ENCODE assay signal across 14 cellular contexts in the genomic region with DNA sequence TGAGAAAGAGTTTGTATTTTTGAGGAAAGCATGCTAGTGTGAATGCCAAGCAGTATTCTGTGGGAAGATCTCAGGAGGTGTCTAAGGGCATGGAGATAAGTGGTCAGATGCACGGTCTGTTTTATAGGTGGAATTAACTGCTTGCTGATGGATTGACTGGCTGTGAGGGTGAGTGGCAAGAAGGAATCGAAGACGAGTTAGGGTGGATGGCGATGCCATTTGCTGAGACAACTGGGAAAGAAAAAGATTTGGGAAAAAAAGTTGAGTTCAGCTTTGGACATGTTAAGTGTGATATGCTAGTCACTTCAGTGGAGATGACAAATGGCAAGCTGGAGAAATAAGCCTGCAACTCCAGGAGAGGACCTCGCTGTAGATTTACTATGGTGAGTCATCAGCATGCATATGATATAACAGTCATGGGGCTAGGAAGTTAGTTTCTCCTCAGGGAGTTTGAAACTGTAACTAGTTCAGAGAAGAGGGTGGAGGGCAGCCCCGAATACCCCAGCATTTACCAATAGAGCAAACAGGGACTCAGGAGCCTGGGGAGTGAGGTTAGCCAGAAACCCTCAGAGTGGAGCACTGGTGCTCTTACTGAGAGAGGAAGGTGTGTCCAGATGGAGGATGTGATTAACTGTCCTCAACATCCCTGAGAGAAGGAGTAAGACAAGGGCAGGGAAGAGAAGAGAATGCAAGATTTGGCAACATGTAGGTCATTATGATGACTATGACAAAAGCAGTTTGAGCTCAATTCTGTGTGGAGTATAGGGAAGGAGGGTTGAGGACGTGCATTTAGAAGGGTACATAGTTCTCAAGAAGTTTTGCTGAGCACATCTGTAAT. TPM values are rescaled to one million over a fixed set of nuclear protein-coding genes. Genes with fewer than 3 reads are reported as not detected.
A peak's percentile ranks its signal among the peaks of the same experiment; 100 is the strongest.
DNase-seq lines count a peak whose midpoint lies in the region; ATAC-seq, FAIRE-seq and TF ChIP-seq lines count a peak whose summit lies in the region.
"Had no signal": no experiment of that assay in that cellular context is flagged by ENCODE, and none has a peak within 500 bp of the region (broad histone marks: within the 10 kb centered on the region; RNA-seq: fewer than 3 reads in every experiment).

No MANE protein-coding gene starts in this region.

- TF ChIP-seq CTCF in K562 (IDR thresholded peaks at IDR 0.05 in 2 of 3, conservative IDR thresholded peaks at IDR 0.05 in 1 of 3; ENCODE audit: insufficient read depth in 2 of 3, low read depth in 1 of 3, low read length in 3 of 3), result no peak

- WGBS in K562 (ENCODE audit: insufficient coverage, low coverage, missing lambda C conversion rate), result 23% methylated on average over 7 of the region's 7 CpGs
- WGBS in trophoblast cell (ENCODE audit: extremely low coverage, insufficient coverage, insufficient read length), result no CpG with 5 or more reads among the region's 7 CpGs

- peaks cover 3% of the 10 kb centered on the region for H3K9me1 ChIP-seq in K562 (ENCODE audit: control insufficient read depth, insufficient read depth, low read length)

- peaks cover 30% of the 10 kb centered on the region for H3K79me2 ChIP-seq in K562 (ENCODE audit: control insufficient read depth, insufficient read depth, low read length)
- peaks cover 9% of the 10 kb centered on the region for H3K79me2 ChIP-seq in trophoblast cell (ENCODE audit: control insufficient read depth, insufficient read depth, low read length, poor library complexity)
- H3K79me2 ChIP-seq: parathyroid adenoma had no signal

- H3K36me3 ChIP-seq in K562 (ENCODE audit: control insufficient read depth, insufficient read depth, low read length) (peaks cover 3% of the 10 kb centered on the region; the same call in 1 of the 3 replicates), trophoblast cell (ENCODE audit: control insufficient read depth in 1 of 2, insufficient read depth in 2 of 2, low read length in 2 of 2) (no peaks in the 10 kb centered on the region)
- H3K36me3 ChIP-seq: tibial nerve had no signal

- H3K4me3 ChIP-seq in K562 (no peak overlapping the region), trophoblast cell (ENCODE audit: low read depth, low read length) (no peak overlapping the region)
- H3K4me3 ChIP-seq: tibial nerve had no signal

- no peak overlapping the region for H3K23ac ChIP-seq in trophoblast cell (ENCODE audit: low read length)

- in situ Hi-C loops in K562 (cut with MboI), result no loop called here

- H3K18ac ChIP-seq in trophoblast cell (ENCODE audit: low read length), result no peak overlapping the region

- no peaks in the 10 kb centered on the region for H3K9me3 ChIP-seq in K562 (replicated peaks; ENCODE audit: control insufficient read depth, insufficient read depth, low read depth, low read length)
- no peaks in the 10 kb centered on the region for H3K9me3 ChIP-seq in trophoblast cell (ENCODE audit: insufficient read depth, low read depth, low read length)
- H3K9me3 ChIP-seq: tibial nerve had no signal

- DNase-seq in SKM-1 treated with dmso at 0.1 percent for 144 hours (lab: John Stamatoyannopoulos, UW; ENCODE audit: unreplicated experiment) (peak; percentile 31), SKM-1 (lab: John Stamatoyannopoulos, UW; ENCODE audit: unreplicated experiment) (no peak), MV-4-11 (lab: John Stamatoyannopoulos, UW) (peak; percentile 69), K562 (ENCODE audit: extremely low read depth in 1 of 4, low spot score in 3 of 4) (peak; percentile 27 to 62 (median 44)), trophoblast cell (peak; percentile 30 to 79), NCI-H526 (lab: John Stamatoyannopoulos, UW) (no peak), NCI-H774 (lab: John Stamatoyannopoulos, UW) (no peak)
- DNase-seq: activated CD4-positive, alpha-beta T cell treated with anti-CD3 and anti-CD28 coated beads for 1 hour; kidney glomerular epithelial cell; MM.1S had no signal

- H3K79me1 ChIP-seq in trophoblast cell (ENCODE audit: low read length), result peaks cover 11% of the 10 kb centered on the region

- H2AK5ac ChIP-seq in trophoblast cell (ENCODE audit: low read length), result no peak overlapping the region

- no peak overlapping the region for H2BK120ac ChIP-seq in trophoblast cell (ENCODE audit: insufficient read depth, low read length, poor library complexity)

- H3K14ac ChIP-seq in trophoblast cell (ENCODE audit: low read length), result no peak overlapping the region

- peak; percentile 69 for TF ChIP-seq EP300 in K562 (IDR thresholded peaks at IDR 0.05; ENCODE audit: low read length)

- peak overlapping the region; percentile 74 for H3K4me2 ChIP-seq in K562 (ENCODE audit: insufficient read depth, low read length)
- H3K4me2 ChIP-seq in trophoblast cell (ENCODE audit: low read length), result no peak overlapping the region

- no TSS peak for BruUV-seq in K562 (replicated peaks; lab: Mats Ljungman, UMichigan)

- intact Hi-C loops in K562 (cut with micrococcal nuclease), result no loop called here

- TF ChIP-seq POLR2A in K562 (conservative IDR thresholded peaks at IDR 0.05), result no peak

- no peak overlapping the region for H3K4ac ChIP-seq in trophoblast cell (ENCODE audit: low read depth, low read length)

- H3K27me3 ChIP-seq in K562 (ENCODE audit: control insufficient read depth in 2 of 2, insufficient read depth in 2 of 2, low read length in 2 of 2) (peaks cover 5 to 11% of the 10 kb centered on the region in 2 experiments; a peak in 3 of 5 replicates), trophoblast cell (ENCODE audit: insufficient read depth, low read length) (no peaks in the 10 kb centered on the region)

- no peak overlapping the region for H4K8ac ChIP-seq in trophoblast cell (ENCODE audit: low read depth, low read length)

- CTCF ChIA-PET in K562 (lab: Yijun Ruan, JAX; ENCODE audit: low intra/inter-chr PET ratio), result interaction anchor here (1.0 kb wide), 1 partner anchor 11 kb away, joined by 3 read pairs; no protein-coding TSS in a partner anchor

- no peak overlapping the region for H4K91ac ChIP-seq in trophoblast cell (ENCODE audit: low read depth, low read length)

- H2AFZ ChIP-seq in K562 (ENCODE audit: low read depth, low read length), result peak overlapping the region; percentile 65
- no peak overlapping the region for H2AFZ ChIP-seq in trophoblast cell (ENCODE audit: insufficient read depth, low read length, poor library complexity)
- H2AFZ ChIP-seq: parathyroid adenoma had no signal

- H2BK12ac ChIP-seq in trophoblast cell (ENCODE audit: low read length), result no peak overlapping the region

- 0 out of 4 replicates have a peak, but pooled peaks of 1 of the 2 experiments have one; percentile 12 for TF ChIP-seq RAD21 in K562 (CRISPR knock-in tag; conservative IDR thresholded peaks at IDR 0.05 in 1 of 2, IDR thresholded peaks at IDR 0.05 in 1 of 2)

- no peak for ATAC-seq in K562
- ATAC-seq in HG02610 (IDR thresholded peaks at IDR 0.05; ENCODE audit: unreplicated experiment), result no peak

- no peak overlapping the region for H2BK5ac ChIP-seq in trophoblast cell (ENCODE audit: low read depth, low read length, poor library complexity)

- no peak overlapping the region for H4K12ac ChIP-seq in trophoblast cell (ENCODE audit: low read depth, low read length)

- peak; percentile 79 for FAIRE-seq in K562 (lab: Jason Lieb, UNC)
- FAIRE-seq: A204.1 had no signal

- peaks cover 14% of the 10 kb centered on the region for H4K20me1 ChIP-seq in K562 (replicated peaks; ENCODE audit: control insufficient read depth, insufficient read depth, low read length)

- POLR2A ChIA-PET in K562 (lab: Yijun Ruan, JAX), result interaction anchor here (0.7 to 2.2 kb wide), 3 partner anchors 8 to 22 kb away, joined by 3 to 5 read pairs (median 4); no protein-coding TSS in a partner anchor

- H3K9ac ChIP-seq in K562 (ENCODE audit: insufficient read depth in 1 of 2, low read depth in 2 of 2, low read length in 2 of 2) (peak overlapping the region in 1 of 2 experiments; percentile 28; a peak in 1 of 4 replicates), trophoblast cell (ENCODE audit: low read length) (no peak overlapping the region)
- H3K9ac ChIP-seq: parathyroid adenoma had no signal

- peaks cover 19 to 35% of the 10 kb centered on the region in 2 experiments; a peak in 4 of 5 replicates for H3K4me1 ChIP-seq in K562 (replicated peaks in 1 of 2; ENCODE audit: control insufficient read depth in 2 of 2, insufficient read depth in 2 of 2, low read length in 2 of 2)
- H3K4me1 ChIP-seq in trophoblast cell (ENCODE audit: control insufficient read depth in 1 of 2, insufficient read depth in 2 of 2, low read length in 2 of 2), result peaks cover 2 to 13% of the 10 kb centered on the region in 2 experiments
- H3K4me1 ChIP-seq: parathyroid adenoma had no signal

- peak overlapping the region; percentile 75; the same call in 2 of the 3 replicates for H3K27ac ChIP-seq in K562 (ENCODE audit: extremely low read depth, low read depth, low read length)
- no peak overlapping the region for H3K27ac ChIP-seq in trophoblast cell (ENCODE audit: low read depth, low read length)
- H3K27ac ChIP-seq: parathyroid adenoma, tibial nerve had no signal

TF ChIP-seq in K562, 482 proteins besides CTCF, POLR2A, EP300 and RAD21 (continues in another document):
- TF ChIP-seq, protein P1, sequence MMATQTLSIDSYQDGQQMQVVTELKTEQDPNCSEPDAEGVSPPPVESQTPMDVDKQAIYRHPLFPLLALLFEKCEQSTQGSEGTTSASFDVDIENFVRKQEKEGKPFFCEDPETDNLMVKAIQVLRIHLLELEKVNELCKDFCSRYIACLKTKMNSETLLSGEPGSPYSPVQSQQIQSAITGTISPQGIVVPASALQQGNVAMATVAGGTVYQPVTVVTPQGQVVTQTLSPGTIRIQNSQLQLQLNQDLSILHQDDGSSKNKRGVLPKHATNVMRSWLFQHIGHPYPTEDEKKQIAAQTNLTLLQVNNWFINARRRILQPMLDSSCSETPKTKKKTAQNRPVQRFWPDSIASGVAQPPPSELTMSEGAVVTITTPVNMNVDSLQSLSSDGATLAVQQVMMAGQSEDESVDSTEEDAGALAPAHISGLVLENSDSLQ (IDR thresholded peaks at IDR 0.05), result peak; percentile 61

RNA-seq across cellular contexts. Expression of gene HK2, which starts 2.0 kb away (rescaled TPM):
- 93.6 and 110 TPM in 2 replicates for total RNA-seq in K562 (2011; cell fraction: chromatin; rRNA removed; ENCODE audit: low replicate concordance)
- total RNA-seq in K562 (2011; cell fraction: nucleolus; rRNA removed), result 73.7 and 77.0 TPM in 2 replicates
- 56.9 and 66.5 TPM in 2 replicates for total RNA-seq in K562 (2011; cell fraction: nucleoplasm; rRNA removed)
- total RNA-seq in K562 (2014; rRNA removed) (17.4 and 17.7 TPM in 2 replicates), K562 (2014; rRNA removed; fragmentation: Illumina TruSeq; extraction: Trizol) (17.9 and 19.9 TPM in 2 replicates), K562 (2015; rRNA removed; fragmentation: Illumina TruSeq; extraction: Trizol) (17.2 and 17.3 TPM in 2 replicates), K562 (2021) (40.8 and 42.6 TPM in 2 replicates)
- polyA plus RNA-seq in K562 (2011; rRNA removed) (38.1 and 56.0 TPM in 2 replicates), K562 (2014; fragmentation: Illumina TruSeq; extraction: Trizol) (24.3 and 26.4 TPM in 2 replicates), K562 (2014; fragmentation: Nextera tagmentation; extraction: Ambion mirVana) (1 to 10 TPM; 4.7 to 6.4 TPM), K562 (2014; rRNA removed) (21.3 and 22.3 TPM in 2 replicates)
- 30.7 and 37.0 TPM in 2 replicates for polyA plus RNA-seq in K562 (2011; cell fraction: cytosol; rRNA removed)
- polyA plus RNA-seq in K562 (2011; cell fraction: nucleus; rRNA removed), result 42.2 and 63.3 TPM in 2 replicates
- 10.0 and 31.3 TPM in 2 replicates for polyA plus RNA-seq in K562 (2012)
- polyA minus RNA-seq in K562 (2011; rRNA and poly(A)+ RNA removed), result 141 and 242 TPM in 2 replicates
- 70.3 and 92.1 TPM in 2 replicates for polyA minus RNA-seq in K562 (2011; cell fraction: cytosol; rRNA and poly(A)+ RNA removed)
- 49.3 and 62.1 TPM in 2 replicates for polyA minus RNA-seq in K562 (2011; cell fraction: nucleus; rRNA and poly(A)+ RNA removed)
- polyA plus RNA-seq in trophoblast cell (2013), result 24.5 and 24.8 TPM in 2 replicates

Comparison
In these comparisons a context has a peak if more than half of its experiments do, and no peak if none do; other contexts are left out.
1. DNase-seq: peak in SKM-1 treated with dmso at 0.1 percent for 144 hours (single experiment), MV-4-11 (single experiment), K562 (4 of 4) and trophoblast cell (2 of 2); none in SKM-1 (single experiment), NCI-H526 (0 of 2) and NCI-H774 (single experiment).